In the genomic region with DNA sequence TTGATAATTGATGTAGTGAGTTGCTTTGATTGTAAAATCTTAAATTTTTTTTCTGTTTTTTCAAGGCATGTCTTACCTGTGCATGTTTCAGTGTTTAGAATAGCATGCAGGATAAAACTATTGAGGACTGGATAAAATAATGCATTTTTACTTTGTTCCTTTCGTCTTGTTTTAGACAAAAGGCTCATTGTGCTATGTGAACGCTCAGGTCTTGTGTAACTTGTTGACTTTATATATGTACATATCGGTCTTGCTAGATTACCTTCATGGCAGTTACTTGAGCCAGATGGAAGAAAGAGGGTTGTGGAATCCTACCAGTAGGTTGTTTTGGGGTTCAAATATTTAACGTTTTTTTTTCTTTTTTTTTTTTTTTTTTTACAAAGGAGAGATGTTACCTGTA, we compare ENCODE assay signal across 23 cellular contexts. TPM values are rescaled to one million over a fixed set of nuclear protein-coding genes. Genes with fewer than 3 reads are reported as not detected.
DNase-seq lines count a peak whose midpoint lies in the region; ATAC-seq, FAIRE-seq and TF ChIP-seq lines count a peak whose summit lies in the region.
"Had no signal": no experiment of that assay in that cellular context is flagged by ENCODE, and none has a peak within 500 bp of the region (broad histone marks: within the 10 kb centered on the region; RNA-seq: fewer than 3 reads in every experiment).

No MANE protein-coding gene starts in this region.

- H3K9ac ChIP-seq in keratinocyte (ENCODE audit: control insufficient read depth, extremely low read depth, insufficient read depth, low read length), result no peak overlapping the region
- H3K9ac ChIP-seq in H9 (ENCODE audit: extremely low read depth, insufficient read length, low read length), result no peak overlapping the region
- H3K9ac ChIP-seq: KMS-11 had no signal

- H3K14ac ChIP-seq in H9 (ENCODE audit: insufficient read depth, low read length), result no peak overlapping the region

- H3K79me1 ChIP-seq in H9 (ENCODE audit: insufficient read depth, low read depth, low read length, poor library complexity, severe bottlenecking), result no peaks in the 10 kb centered on the region

- H3K4me1 ChIP-seq in keratinocyte (ENCODE audit: control insufficient read depth, extremely low read depth, insufficient read depth, low read length), result peaks cover 20% of the 10 kb centered on the region
- H3K4me1 ChIP-seq in H9 (ENCODE audit: insufficient read depth, low read length), result peaks cover 7% of the 10 kb centered on the region; the same call in 1 of the 2 replicates

- POLR2A ChIA-PET in WTC11 (lab: Charles Lee), result no interaction called here

- H2AFZ ChIP-seq in keratinocyte (ENCODE audit: control insufficient read depth, low read length) (no peak overlapping the region), H9 (ENCODE audit: low read length) (no peak overlapping the region)

- no peaks in the 10 kb centered on the region for H3K9me3 Mint-ChIP-seq in WTC11
- no peaks in the 10 kb centered on the region for H3K9me3 Mint-ChIP-seq in natural killer cell
- H3K9me3 Mint-ChIP-seq in H9, result no peaks in the 10 kb centered on the region; a peak in 1 of 5 replicates
- H3K9me3 Mint-ChIP-seq: activated B cell treated with CpG ODN at 0.5 μM for 24 hours; activated CD4-positive, alpha-beta memory T cell treated with anti-CD3 and anti-CD28 coated beads, Interleukin-2, amount 10 ng/mL, durations not matched to agents 7 days and 5 days; activated naive CD4-positive, alpha-beta T cell treated with anti-CD3 and anti-CD28 coated beads for 36 hours; activated T-cell treated with anti-CD3 and anti-CD28 coated beads, Interleukin-2, amount 50 U/mL, for 4 hours; CD4-positive, alpha-beta T cell had no signal

- no CpG with 5 or more reads among the region's 4 CpGs for WGBS in H9 (ENCODE audit: extremely low coverage, insufficient read length, low lambda C conversion rate)

- H4K20me1 ChIP-seq in keratinocyte (ENCODE audit: control insufficient read depth, extremely low read depth, insufficient read depth, low read length) (no peaks in the 10 kb centered on the region), H9 (ENCODE audit: control insufficient read depth, insufficient read depth, insufficient read length) (no peaks in the 10 kb centered on the region)

- intact Hi-C loops in natural killer cell (cut with micrococcal nuclease), result no loop called here

- no peak overlapping the region for H2BK120ac ChIP-seq in H9 (ENCODE audit: low read depth, low read length, poor library complexity, severe bottlenecking)

- H4K8ac ChIP-seq in H9 (replicated peaks; ENCODE audit: insufficient read length, low read depth, low read length), result no peak overlapping the region

- H3K23ac ChIP-seq in H9 (ENCODE audit: insufficient read length, low read depth, low read length), result no peak overlapping the region

- H3K56ac ChIP-seq in H9 (ENCODE audit: insufficient read length, low read depth, low read length), result no peak overlapping the region

- H3K9me3 ChIP-seq in keratinocyte (ENCODE audit: control insufficient read depth, low read depth, low read length) (no peaks in the 10 kb centered on the region), H9 (ENCODE audit: control insufficient read depth, low read depth, low read length) (no peaks in the 10 kb centered on the region)
- H3K9me3 ChIP-seq: neutrophil, testis had no signal

- peaks cover 17% of the 10 kb centered on the region for H3K27me3 Mint-ChIP-seq in WTC11 (ENCODE audit: low read depth)
- H3K27me3 Mint-ChIP-seq in natural killer cell (ENCODE audit: low read depth in 2 of 2), result peaks cover 16 to 53% of the 10 kb centered on the region in 2 donors
- peaks cover 20% of the 10 kb centered on the region for H3K27me3 Mint-ChIP-seq in H9 (ENCODE audit: low read depth)
- H3K27me3 Mint-ChIP-seq: CD4-positive, alpha-beta T cell had no signal

- peaks cover 4% of the 10 kb centered on the region in 2 experiments for H3K36me3 ChIP-seq in keratinocyte (ENCODE audit: control insufficient read depth in 2 of 2, extremely low read depth in 1 of 2, insufficient read depth in 2 of 2, low read length in 2 of 2)
- H3K36me3 ChIP-seq: neutrophil had no signal

- H4K5ac ChIP-seq in H9 (ENCODE audit: insufficient read length, low read depth, low read length), result no peak overlapping the region

- H3K4me3 ChIP-seq in keratinocyte (ENCODE audit: control insufficient read depth in 2 of 3, extremely low read depth in 1 of 3, insufficient read depth in 2 of 3, low read depth in 1 of 3, low read length in 3 of 3), result no peak overlapping the region
- H3K4me3 ChIP-seq: GM12878, testis had no signal

- no peak for ATAC-seq in WTC11
- ATAC-seq in natural killer cell, result no peak
- ATAC-seq: activated T-cell treated with anti-CD3 and anti-CD28 coated beads, Interleukin-2, amount 50 U/mL, for 4 hours; GM12878 had no signal

- H3K36me3 Mint-ChIP-seq in WTC11 (no peaks in the 10 kb centered on the region; the same call in 1 of the 2 replicates), natural killer cell (peaks cover 12% of the 10 kb centered on the region), H9 (ENCODE audit: insufficient read depth in 1 of 3, low read depth in 3 of 3) (no peaks in the 10 kb centered on the region)

- no peak overlapping the region for H2BK12ac ChIP-seq in H9 (ENCODE audit: insufficient read length, low read depth, low read length)

- H2BK5ac ChIP-seq in H9 (ENCODE audit: insufficient read length, low read length), result no peak overlapping the region

- no peak overlapping the region for H2AK5ac ChIP-seq in H9 (ENCODE audit: insufficient read length, low read length)

- no peaks in the 10 kb centered on the region for H3K23me2 ChIP-seq in H9 (ENCODE audit: insufficient read length, low read depth, low read length, poor library complexity, severe bottlenecking)

- TF ChIP-seq CTCF in WTC11 (IDR thresholded peaks at IDR 0.05), result no peak
- no peak for TF ChIP-seq CTCF in keratinocyte (optimal IDR thresholded peaks at IDR 0.05 in 1 of 3, IDR thresholded peaks at IDR 0.05 in 1 of 3, conservative IDR thresholded peaks at IDR 0.05 in 1 of 3; ENCODE audit: extremely low read depth in 1 of 3, insufficient read depth in 2 of 3, low read length in 3 of 3)
- no peak for TF ChIP-seq CTCF in natural killer cell (IDR thresholded peaks at IDR 0.05)
- no peak for TF ChIP-seq CTCF in H9 (conservative IDR thresholded peaks at IDR 0.05)

- dilution Hi-C loops in keratinocyte (cut with MboI; ENCODE audit: extremely low pct_ligation_motif_present, low sequenced_read_pairs), result no loop called here

- no peak overlapping the region for H2BK15ac ChIP-seq in H9 (ENCODE audit: low read depth, low read length)

- no peak overlapping the region for H3K4me3 Mint-ChIP-seq in WTC11
- no peak overlapping the region for H3K4me3 Mint-ChIP-seq in natural killer cell
- H3K4me3 Mint-ChIP-seq in H9, result no peak overlapping the region
- H3K4me3 Mint-ChIP-seq: activated B cell treated with CpG ODN at 0.5 μM for 24 hours; activated CD4-positive, alpha-beta memory T cell treated with anti-CD3 and anti-CD28 coated beads, Interleukin-2, amount 10 ng/mL, durations not matched to agents 7 days and 5 days; activated naive CD4-positive, alpha-beta T cell treated with anti-CD3 and anti-CD28 coated beads for 36 hours; activated T-cell treated with anti-CD3 and anti-CD28 coated beads, Interleukin-2, amount 50 U/mL, for 4 hours; CD4-positive, alpha-beta T cell had no signal

- DNase-seq in HT-29 (ENCODE audit: low spot score) (peak; percentile 27), WTC11 (ENCODE audit: low spot score) (no peak), keratinocyte (ENCODE audit: low read depth, low spot score) (no peak), substantia nigra (lab: John Stamatoyannopoulos, UW) (no peak), natural killer cell (no peak), NCI-H82 treated with DMSO at 0.1 percent for 48 hours (lab: John Stamatoyannopoulos, UW; ENCODE audit: unreplicated experiment) (no peak), H9 (no peak)
- DNase-seq: activated B cell treated with CpG ODN at 0.5 μM for 24 hours; activated CD4-positive, alpha-beta memory T cell treated with anti-CD3 and anti-CD28 coated beads, Interleukin-2, amount 10 ng/mL, durations not matched to agents 7 days and 5 days; activated naive CD4-positive, alpha-beta T cell treated with anti-CD3 and anti-CD28 coated beads for 36 hours; activated T-cell treated with anti-CD3 and anti-CD28 coated beads, Interleukin-2, amount 50 U/mL, for 4 hours; CD4-positive, alpha-beta T cell; cerebellar nuclear complex; effector memory CD4-positive, alpha-beta T cell; GOT3; NCI-H187; NCI-H226; RPMI8226; testis had no signal

- H4K91ac ChIP-seq in H9 (ENCODE audit: insufficient read length, low read depth, low read length), result no peak overlapping the region

- no peak overlapping the region for H3K4ac ChIP-seq in H9 (ENCODE audit: low read depth, low read length)

- H3K27ac Mint-ChIP-seq in WTC11 (no peak overlapping the region), natural killer cell (no peak overlapping the region), H9 (no peak overlapping the region)
- H3K27ac Mint-ChIP-seq: activated B cell treated with CpG ODN at 0.5 μM for 24 hours; activated CD4-positive, alpha-beta memory T cell treated with anti-CD3 and anti-CD28 coated beads, Interleukin-2, amount 10 ng/mL, durations not matched to agents 7 days and 5 days; activated naive CD4-positive, alpha-beta T cell treated with anti-CD3 and anti-CD28 coated beads for 36 hours; CD4-positive, alpha-beta T cell had no signal

- H3T11ph ChIP-seq in H9 (ENCODE audit: low read length), result no peak overlapping the region

- H3K4me2 ChIP-seq in keratinocyte (ENCODE audit: control insufficient read depth, extremely low read depth, insufficient read depth, low read depth, low read length) (no peak overlapping the region), H9 (ENCODE audit: insufficient read depth, insufficient read length, low read length) (no peak overlapping the region)
- H3K4me2 ChIP-seq: KMS-11 had no signal

- no peak overlapping the region for H2BK20ac ChIP-seq in H9 (ENCODE audit: low read depth, low read length, poor library complexity, severe bottlenecking)

- no peaks in the 10 kb centered on the region for H3K9me1 ChIP-seq in keratinocyte (ENCODE audit: control insufficient read depth, extremely low read depth, insufficient read depth, low read length)

- no peaks in the 10 kb centered on the region for H3K27me3 ChIP-seq in keratinocyte (ENCODE audit: control insufficient read depth, extremely low read depth, insufficient read depth, low read length)
- H3K27me3 ChIP-seq in H9 (ENCODE audit: insufficient read depth, low read length), result peaks cover 4% of the 10 kb centered on the region; the same call in 1 of the 2 replicates
- H3K27me3 ChIP-seq: testis had no signal

- CTCF ChIA-PET in WTC11 (lab: Charles Lee), result interaction anchor here (1.0 to 1.2 kb wide), 2 partner anchors 12 to 205 kb away, joined by 3 to 4 read pairs; no protein-coding TSS in a partner anchor

- peak; percentile 20 for FAIRE-seq in keratinocyte (lab: Jason Lieb, UNC)
- FAIRE-seq: GM12878, GM19239 had no signal

- peaks cover 52% of the 10 kb centered on the region for H3K4me1 Mint-ChIP-seq in WTC11
- peaks cover 0 to under 1% of the 10 kb centered on the region in 2 donors for H3K4me1 Mint-ChIP-seq in natural killer cell
- H3K4me1 Mint-ChIP-seq in H9, result peaks cover 10 to 11% of the 10 kb centered on the region in 2 experiments
- H3K4me1 Mint-ChIP-seq: activated B cell treated with CpG ODN at 0.5 μM for 24 hours; activated CD4-positive, alpha-beta memory T cell treated with anti-CD3 and anti-CD28 coated beads, Interleukin-2, amount 10 ng/mL, durations not matched to agents 7 days and 5 days had no signal

- H3K79me2 ChIP-seq in keratinocyte (ENCODE audit: control insufficient read depth, insufficient read depth, low read length), result peaks cover 72% of the 10 kb centered on the region
- no peaks in the 10 kb centered on the region for H3K79me2 ChIP-seq in H9 (ENCODE audit: insufficient read depth, low read length)

- H3K18ac ChIP-seq in H9 (ENCODE audit: insufficient read length, low read depth, low read length), result no peak overlapping the region

- H3K27ac ChIP-seq in keratinocyte (ENCODE audit: control insufficient read depth, insufficient read depth, low read length) (no peak overlapping the region), substantia nigra (ENCODE audit: low read depth, low read length, poor library complexity, severe bottlenecking) (peak overlapping the region; percentile 75), H9 (ENCODE audit: insufficient read length, low read depth, low read length) (no peak overlapping the region)
- H3K27ac ChIP-seq: KMS-11, neutrophil had no signal

RNA-seq across cellular contexts. Expression of gene NFIA, which starts 7.0 kb away (rescaled TPM):
- total RNA-seq in HT-29 (2014; rRNA removed; shearing (Covaris generic)), result 12.3 and 15.9 TPM in 2 replicates
- total RNA-seq in WTC11 (2021) (7.3 to 16.7 TPM (median 8.6 TPM) in 3 replicates), natural killer cell (1 to 10 TPM; 3.5 to 6.5 (median 3.6) TPM), H9 (2021) (0.35 and 0.70 TPM in 2 replicates)
- polyA plus RNA-seq in keratinocyte, result 14.7 to 15.8 TPM (median 15.0 TPM) in 3 replicates
- polyA plus RNA-seq in keratinocyte (2011; ENCODE audit: low read depth), result 11.6 TPM
- polyA plus RNA-seq in keratinocyte (2011; cell fraction: cytosol; rRNA removed), result 10.3 and 14.9 TPM in 2 replicates
- 15.1 and 17.0 TPM in 2 replicates for polyA plus RNA-seq in keratinocyte (2011; cell fraction: nucleus; rRNA removed)
- 9.8 and 10.0 TPM in 2 replicates for polyA plus RNA-seq in keratinocyte (2012; ENCODE audit: low replicate concordance)
- polyA minus RNA-seq in keratinocyte, result 43.3 to 66.0 TPM (median 52.8 TPM) in 3 replicates
- 26.3 TPM for polyA minus RNA-seq in keratinocyte (2011; cell fraction: cytosol; rRNA and poly(A)+ RNA removed)
- 33.3 and 66.9 TPM in 2 replicates for polyA minus RNA-seq in keratinocyte (2011; cell fraction: nucleus; rRNA and poly(A)+ RNA removed)
